Comparison of ENCODE assay signal across 1 cellular context in genomic region chr5:159156839-159157238, GRCh38.
TF ChIP-seq lines count a peak whose summit lies in the region.

No MANE protein-coding gene starts in this region.

TF ChIP-seq in SK-N-SH treated with all-trans-retinoic acid at 6 μM for 48 hours, 23 proteins besides CTCF, POLR2A, EP300 and RAD21 (continued from another document):
- TF ChIP-seq TSHZ2 (CRISPR knock-in tag; IDR thresholded peaks at IDR 0.05), result no peak
- no peak for TF ChIP-seq ZNF8 (CRISPR knock-in tag; IDR thresholded peaks at IDR 0.05)
TF ChIP-seq in SK-N-SH treated with all-trans-retinoic acid at 6 μM for 48 hours: peak in this region for 0.
